Comparison of ENCODE assay signal across 1 cellular context in the genomic region with DNA sequence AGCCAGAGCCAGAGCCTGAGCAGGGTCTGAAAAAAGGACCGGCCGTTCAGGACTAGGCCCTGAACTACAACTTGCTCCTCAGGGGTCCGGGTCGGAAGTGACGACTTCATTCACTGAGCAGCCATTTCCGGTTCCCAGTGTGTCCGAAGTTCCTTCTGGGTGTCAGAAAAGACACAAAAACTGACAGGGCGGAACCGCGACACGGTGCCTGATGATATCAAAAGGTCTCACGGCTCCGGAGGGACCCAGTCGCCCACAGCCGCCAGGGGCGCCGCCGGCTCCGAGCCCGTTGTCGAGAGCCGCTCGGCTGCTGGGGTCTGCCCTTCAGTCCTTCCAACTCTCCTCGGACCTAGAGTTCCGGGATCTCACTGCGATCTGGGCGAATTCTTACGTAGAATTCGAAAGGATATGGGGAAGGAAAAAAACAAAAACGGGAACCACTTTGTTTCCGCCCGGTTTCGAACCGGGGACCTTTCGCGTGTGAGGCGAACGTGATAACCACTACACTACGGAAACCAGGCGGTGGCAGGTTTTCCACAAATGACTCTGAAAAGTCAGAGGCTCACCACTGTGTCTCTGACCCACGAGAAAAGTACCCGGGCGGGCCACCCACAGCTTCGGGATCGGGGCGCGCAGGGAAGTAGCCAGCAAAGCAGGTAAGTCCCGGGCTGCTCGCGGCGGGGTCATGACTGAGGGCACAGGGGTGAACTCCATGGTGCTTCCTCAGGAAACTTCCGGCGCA.
A peak's percentile ranks its signal among the peaks of the same experiment; 100 is the strongest.
TF ChIP-seq lines count a peak whose summit lies in the region.

No MANE protein-coding gene starts in this region.

TF ChIP-seq in K562, 482 proteins besides CTCF, POLR2A, EP300 and RAD21 (continued from another document and continues in another):
- TF ChIP-seq, protein P1, sequence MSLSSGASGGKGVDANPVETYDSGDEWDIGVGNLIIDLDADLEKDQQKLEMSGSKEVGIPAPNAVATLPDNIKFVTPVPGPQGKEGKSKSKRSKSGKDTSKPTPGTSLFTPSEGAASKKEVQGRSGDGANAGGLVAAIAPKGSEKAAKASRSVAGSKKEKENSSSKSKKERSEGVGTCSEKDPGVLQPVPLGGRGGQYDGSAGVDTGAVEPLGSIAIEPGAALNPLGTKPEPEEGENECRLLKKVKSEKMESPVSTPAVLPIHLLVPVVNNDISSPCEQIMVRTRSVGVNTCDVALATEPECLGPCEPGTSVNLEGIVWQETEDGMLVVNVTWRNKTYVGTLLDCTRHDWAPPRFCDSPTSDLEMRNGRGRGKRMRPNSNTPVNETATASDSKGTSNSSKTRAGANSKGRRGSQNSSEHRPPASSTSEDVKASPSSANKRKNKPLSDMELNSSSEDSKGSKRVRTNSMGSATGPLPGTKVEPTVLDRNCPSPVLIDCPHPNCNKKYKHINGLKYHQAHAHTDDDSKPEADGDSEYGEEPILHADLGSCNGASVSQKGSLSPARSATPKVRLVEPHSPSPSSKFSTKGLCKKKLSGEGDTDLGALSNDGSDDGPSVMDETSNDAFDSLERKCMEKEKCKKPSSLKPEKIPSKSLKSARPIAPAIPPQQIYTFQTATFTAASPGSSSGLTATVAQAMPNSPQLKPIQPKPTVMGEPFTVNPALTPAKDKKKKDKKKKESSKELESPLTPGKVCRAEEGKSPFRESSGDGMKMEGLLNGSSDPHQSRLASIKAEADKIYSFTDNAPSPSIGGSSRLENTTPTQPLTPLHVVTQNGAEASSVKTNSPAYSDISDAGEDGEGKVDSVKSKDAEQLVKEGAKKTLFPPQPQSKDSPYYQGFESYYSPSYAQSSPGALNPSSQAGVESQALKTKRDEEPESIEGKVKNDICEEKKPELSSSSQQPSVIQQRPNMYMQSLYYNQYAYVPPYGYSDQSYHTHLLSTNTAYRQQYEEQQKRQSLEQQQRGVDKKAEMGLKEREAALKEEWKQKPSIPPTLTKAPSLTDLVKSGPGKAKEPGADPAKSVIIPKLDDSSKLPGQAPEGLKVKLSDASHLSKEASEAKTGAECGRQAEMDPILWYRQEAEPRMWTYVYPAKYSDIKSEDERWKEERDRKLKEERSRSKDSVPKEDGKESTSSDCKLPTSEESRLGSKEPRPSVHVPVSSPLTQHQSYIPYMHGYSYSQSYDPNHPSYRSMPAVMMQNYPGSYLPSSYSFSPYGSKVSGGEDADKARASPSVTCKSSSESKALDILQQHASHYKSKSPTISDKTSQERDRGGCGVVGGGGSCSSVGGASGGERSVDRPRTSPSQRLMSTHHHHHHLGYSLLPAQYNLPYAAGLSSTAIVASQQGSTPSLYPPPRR (CRISPR knock-in tag; IDR thresholded peaks at IDR 0.05; ENCODE audit: borderline replicate concordance) = 0 out of 2 replicates have a peak, but pooled peaks have one; percentile 68
- TF ChIP-seq RBBP5 (IDR thresholded peaks at IDR 0.05; ENCODE audit: borderline replicate concordance, insufficient read depth, low read length, poor library complexity, severe bottlenecking) (peak; percentile 95), MYBL2 (IDR thresholded peaks at IDR 0.05; ENCODE audit: low read depth) (no peak; the same call in 1 of the 2 replicates), MYBL2 (CRISPR knock-in tag; IDR thresholded peaks at IDR 0.05; ENCODE audit: borderline replicate concordance) (no peak), GATAD2B (IDR thresholded peaks at IDR 0.05; ENCODE audit: borderline replicate concordance) (peak; percentile 85), BRCA1 (IDR thresholded peaks at IDR 0.05) (no peak), BRCA1 (CRISPR knock-in tag; IDR thresholded peaks at IDR 0.05) (no peak), ZNF124 (CRISPR knock-in tag; IDR thresholded peaks at IDR 0.05) (no peak), FOXJ3 (CRISPR knock-in tag; IDR thresholded peaks at IDR 0.05) (no peak; the same call in 1 of the 2 replicates), SRSF9 (IDR thresholded peaks at IDR 0.05; ENCODE audit: borderline replicate concordance, low read depth, low read length) (no peak), NFXL1 (CRISPR knock-in tag; IDR thresholded peaks at IDR 0.05) (no peak), ZNF354B (CRISPR knock-in tag; IDR thresholded peaks at IDR 0.05) (no peak)
- TF ChIP-seq, protein P2, sequence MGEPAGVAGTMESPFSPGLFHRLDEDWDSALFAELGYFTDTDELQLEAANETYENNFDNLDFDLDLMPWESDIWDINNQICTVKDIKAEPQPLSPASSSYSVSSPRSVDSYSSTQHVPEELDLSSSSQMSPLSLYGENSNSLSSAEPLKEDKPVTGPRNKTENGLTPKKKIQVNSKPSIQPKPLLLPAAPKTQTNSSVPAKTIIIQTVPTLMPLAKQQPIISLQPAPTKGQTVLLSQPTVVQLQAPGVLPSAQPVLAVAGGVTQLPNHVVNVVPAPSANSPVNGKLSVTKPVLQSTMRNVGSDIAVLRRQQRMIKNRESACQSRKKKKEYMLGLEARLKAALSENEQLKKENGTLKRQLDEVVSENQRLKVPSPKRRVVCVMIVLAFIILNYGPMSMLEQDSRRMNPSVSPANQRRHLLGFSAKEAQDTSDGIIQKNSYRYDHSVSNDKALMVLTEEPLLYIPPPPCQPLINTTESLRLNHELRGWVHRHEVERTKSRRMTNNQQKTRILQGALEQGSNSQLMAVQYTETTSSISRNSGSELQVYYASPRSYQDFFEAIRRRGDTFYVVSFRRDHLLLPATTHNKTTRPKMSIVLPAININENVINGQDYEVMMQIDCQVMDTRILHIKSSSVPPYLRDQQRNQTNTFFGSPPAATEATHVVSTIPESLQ (CRISPR knock-in tag; IDR thresholded peaks at IDR 0.05) = no peak; the same call in 1 of the 2 replicates
- TF ChIP-seq, protein P3, sequence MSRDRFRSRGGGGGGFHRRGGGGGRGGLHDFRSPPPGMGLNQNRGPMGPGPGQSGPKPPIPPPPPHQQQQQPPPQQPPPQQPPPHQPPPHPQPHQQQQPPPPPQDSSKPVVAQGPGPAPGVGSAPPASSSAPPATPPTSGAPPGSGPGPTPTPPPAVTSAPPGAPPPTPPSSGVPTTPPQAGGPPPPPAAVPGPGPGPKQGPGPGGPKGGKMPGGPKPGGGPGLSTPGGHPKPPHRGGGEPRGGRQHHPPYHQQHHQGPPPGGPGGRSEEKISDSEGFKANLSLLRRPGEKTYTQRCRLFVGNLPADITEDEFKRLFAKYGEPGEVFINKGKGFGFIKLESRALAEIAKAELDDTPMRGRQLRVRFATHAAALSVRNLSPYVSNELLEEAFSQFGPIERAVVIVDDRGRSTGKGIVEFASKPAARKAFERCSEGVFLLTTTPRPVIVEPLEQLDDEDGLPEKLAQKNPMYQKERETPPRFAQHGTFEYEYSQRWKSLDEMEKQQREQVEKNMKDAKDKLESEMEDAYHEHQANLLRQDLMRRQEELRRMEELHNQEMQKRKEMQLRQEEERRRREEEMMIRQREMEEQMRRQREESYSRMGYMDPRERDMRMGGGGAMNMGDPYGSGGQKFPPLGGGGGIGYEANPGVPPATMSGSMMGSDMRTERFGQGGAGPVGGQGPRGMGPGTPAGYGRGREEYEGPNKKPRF (IDR thresholded peaks at IDR 0.05; ENCODE audit: low read depth, low read length) = no peak
- TF ChIP-seq, protein P4, sequence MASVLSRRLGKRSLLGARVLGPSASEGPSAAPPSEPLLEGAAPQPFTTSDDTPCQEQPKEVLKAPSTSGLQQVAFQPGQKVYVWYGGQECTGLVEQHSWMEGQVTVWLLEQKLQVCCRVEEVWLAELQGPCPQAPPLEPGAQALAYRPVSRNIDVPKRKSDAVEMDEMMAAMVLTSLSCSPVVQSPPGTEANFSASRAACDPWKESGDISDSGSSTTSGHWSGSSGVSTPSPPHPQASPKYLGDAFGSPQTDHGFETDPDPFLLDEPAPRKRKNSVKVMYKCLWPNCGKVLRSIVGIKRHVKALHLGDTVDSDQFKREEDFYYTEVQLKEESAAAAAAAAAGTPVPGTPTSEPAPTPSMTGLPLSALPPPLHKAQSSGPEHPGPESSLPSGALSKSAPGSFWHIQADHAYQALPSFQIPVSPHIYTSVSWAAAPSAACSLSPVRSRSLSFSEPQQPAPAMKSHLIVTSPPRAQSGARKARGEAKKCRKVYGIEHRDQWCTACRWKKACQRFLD (CRISPR knock-in tag; IDR thresholded peaks at IDR 0.05) = 0 out of 2 replicates have a peak, but pooled peaks have one; percentile 56
- TF ChIP-seq, protein P5, sequence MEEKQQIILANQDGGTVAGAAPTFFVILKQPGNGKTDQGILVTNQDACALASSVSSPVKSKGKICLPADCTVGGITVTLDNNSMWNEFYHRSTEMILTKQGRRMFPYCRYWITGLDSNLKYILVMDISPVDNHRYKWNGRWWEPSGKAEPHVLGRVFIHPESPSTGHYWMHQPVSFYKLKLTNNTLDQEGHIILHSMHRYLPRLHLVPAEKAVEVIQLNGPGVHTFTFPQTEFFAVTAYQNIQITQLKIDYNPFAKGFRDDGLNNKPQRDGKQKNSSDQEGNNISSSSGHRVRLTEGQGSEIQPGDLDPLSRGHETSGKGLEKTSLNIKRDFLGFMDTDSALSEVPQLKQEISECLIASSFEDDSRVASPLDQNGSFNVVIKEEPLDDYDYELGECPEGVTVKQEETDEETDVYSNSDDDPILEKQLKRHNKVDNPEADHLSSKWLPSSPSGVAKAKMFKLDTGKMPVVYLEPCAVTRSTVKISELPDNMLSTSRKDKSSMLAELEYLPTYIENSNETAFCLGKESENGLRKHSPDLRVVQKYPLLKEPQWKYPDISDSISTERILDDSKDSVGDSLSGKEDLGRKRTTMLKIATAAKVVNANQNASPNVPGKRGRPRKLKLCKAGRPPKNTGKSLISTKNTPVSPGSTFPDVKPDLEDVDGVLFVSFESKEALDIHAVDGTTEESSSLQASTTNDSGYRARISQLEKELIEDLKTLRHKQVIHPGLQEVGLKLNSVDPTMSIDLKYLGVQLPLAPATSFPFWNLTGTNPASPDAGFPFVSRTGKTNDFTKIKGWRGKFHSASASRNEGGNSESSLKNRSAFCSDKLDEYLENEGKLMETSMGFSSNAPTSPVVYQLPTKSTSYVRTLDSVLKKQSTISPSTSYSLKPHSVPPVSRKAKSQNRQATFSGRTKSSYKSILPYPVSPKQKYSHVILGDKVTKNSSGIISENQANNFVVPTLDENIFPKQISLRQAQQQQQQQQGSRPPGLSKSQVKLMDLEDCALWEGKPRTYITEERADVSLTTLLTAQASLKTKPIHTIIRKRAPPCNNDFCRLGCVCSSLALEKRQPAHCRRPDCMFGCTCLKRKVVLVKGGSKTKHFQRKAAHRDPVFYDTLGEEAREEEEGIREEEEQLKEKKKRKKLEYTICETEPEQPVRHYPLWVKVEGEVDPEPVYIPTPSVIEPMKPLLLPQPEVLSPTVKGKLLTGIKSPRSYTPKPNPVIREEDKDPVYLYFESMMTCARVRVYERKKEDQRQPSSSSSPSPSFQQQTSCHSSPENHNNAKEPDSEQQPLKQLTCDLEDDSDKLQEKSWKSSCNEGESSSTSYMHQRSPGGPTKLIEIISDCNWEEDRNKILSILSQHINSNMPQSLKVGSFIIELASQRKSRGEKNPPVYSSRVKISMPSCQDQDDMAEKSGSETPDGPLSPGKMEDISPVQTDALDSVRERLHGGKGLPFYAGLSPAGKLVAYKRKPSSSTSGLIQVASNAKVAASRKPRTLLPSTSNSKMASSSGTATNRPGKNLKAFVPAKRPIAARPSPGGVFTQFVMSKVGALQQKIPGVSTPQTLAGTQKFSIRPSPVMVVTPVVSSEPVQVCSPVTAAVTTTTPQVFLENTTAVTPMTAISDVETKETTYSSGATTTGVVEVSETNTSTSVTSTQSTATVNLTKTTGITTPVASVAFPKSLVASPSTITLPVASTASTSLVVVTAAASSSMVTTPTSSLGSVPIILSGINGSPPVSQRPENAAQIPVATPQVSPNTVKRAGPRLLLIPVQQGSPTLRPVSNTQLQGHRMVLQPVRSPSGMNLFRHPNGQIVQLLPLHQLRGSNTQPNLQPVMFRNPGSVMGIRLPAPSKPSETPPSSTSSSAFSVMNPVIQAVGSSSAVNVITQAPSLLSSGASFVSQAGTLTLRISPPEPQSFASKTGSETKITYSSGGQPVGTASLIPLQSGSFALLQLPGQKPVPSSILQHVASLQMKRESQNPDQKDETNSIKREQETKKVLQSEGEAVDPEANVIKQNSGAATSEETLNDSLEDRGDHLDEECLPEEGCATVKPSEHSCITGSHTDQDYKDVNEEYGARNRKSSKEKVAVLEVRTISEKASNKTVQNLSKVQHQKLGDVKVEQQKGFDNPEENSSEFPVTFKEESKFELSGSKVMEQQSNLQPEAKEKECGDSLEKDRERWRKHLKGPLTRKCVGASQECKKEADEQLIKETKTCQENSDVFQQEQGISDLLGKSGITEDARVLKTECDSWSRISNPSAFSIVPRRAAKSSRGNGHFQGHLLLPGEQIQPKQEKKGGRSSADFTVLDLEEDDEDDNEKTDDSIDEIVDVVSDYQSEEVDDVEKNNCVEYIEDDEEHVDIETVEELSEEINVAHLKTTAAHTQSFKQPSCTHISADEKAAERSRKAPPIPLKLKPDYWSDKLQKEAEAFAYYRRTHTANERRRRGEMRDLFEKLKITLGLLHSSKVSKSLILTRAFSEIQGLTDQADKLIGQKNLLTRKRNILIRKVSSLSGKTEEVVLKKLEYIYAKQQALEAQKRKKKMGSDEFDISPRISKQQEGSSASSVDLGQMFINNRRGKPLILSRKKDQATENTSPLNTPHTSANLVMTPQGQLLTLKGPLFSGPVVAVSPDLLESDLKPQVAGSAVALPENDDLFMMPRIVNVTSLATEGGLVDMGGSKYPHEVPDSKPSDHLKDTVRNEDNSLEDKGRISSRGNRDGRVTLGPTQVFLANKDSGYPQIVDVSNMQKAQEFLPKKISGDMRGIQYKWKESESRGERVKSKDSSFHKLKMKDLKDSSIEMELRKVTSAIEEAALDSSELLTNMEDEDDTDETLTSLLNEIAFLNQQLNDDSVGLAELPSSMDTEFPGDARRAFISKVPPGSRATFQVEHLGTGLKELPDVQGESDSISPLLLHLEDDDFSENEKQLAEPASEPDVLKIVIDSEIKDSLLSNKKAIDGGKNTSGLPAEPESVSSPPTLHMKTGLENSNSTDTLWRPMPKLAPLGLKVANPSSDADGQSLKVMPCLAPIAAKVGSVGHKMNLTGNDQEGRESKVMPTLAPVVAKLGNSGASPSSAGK (IDR thresholded peaks at IDR 0.05) = no peak; the same call in 1 of the 2 replicates
- TF ChIP-seq, protein P6, sequence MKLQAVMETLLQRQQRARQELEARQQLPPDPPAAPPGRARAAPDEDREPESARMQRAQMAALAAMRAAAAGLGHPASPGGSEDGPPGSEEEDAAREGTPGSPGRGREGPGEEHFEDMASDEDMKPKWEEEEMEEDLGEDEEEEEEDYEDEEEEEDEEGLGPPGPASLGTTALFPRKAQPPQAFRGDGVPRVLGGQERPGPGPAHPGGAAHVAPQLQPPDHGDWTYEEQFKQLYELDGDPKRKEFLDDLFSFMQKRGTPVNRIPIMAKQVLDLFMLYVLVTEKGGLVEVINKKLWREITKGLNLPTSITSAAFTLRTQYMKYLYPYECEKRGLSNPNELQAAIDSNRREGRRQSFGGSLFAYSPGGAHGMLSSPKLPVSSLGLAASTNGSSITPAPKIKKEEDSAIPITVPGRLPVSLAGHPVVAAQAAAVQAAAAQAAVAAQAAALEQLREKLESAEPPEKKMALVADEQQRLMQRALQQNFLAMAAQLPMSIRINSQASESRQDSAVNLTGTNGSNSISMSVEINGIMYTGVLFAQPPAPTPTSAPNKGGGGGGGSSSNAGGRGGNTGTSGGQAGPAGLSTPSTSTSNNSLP (IDR thresholded peaks at IDR 0.05; ENCODE audit: borderline replicate concordance, low read depth, low read length) = 0 out of 2 replicates have a peak, but pooled peaks have one; percentile 16
